ENCODE assay signal across 20 cellular contexts in the genomic region with DNA sequence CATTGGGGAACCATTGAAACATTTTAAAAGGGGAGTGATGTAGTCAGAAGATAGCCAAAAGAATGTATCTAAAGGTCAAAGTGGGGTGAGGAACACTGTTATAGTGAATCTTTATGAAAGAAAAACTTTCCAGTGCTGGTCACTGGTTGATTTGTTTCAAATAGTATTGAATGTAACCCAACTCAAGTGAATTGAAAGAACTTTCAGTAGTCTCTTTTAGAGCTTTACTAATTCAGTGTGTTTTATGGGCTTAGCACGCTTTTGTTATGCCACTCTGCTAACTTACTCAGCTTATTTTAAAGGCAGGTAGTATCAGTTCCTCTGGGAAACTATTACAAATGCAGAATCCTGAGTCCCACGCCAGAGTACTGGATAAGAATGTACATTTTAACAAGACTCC. TPM values are rescaled to one million over a fixed set of nuclear protein-coding genes. Genes with fewer than 3 reads are reported as not detected.
"Had no signal": no experiment of that assay in that cellular context is flagged by ENCODE, and none has a peak within 500 bp of the region (broad histone marks: within the 10 kb centered on the region; RNA-seq: fewer than 3 reads in every experiment).

No MANE protein-coding gene starts in this region.

- H3K4me3 ChIP-seq: body of pancreas, left ventricle myocardium inferior, stomach, testis, upper lobe of left lung had no signal

- H3K9me3 Mint-ChIP-seq: activated CD4-positive, alpha-beta memory T cell treated with anti-CD3 and anti-CD28 coated beads, Interleukin-2, amount 10 ng/mL, durations not matched to agents 7 days and 5 days; activated T-cell treated with anti-CD3 and anti-CD28 coated beads, Interleukin-2, amount 50 U/mL, for 72 hours; memory B cell had no signal

- FAIRE-seq: colon, keratinocyte had no signal

- H3K4me3 Mint-ChIP-seq: activated CD4-positive, alpha-beta memory T cell treated with anti-CD3 and anti-CD28 coated beads, Interleukin-2, amount 10 ng/mL, durations not matched to agents 7 days and 5 days; activated naive CD8-positive, alpha-beta T cell; activated T-cell treated with anti-CD3 and anti-CD28 coated beads, Interleukin-2, amount 50 U/mL, for 72 hours; memory B cell; naive thymus-derived CD8-positive, alpha-beta T cell had no signal

- H3K27ac ChIP-seq: body of pancreas, left ventricle myocardium inferior, neutrophil, stomach, testis, upper lobe of left lung had no signal

- ATAC-seq: activated T-cell treated with anti-CD3 and anti-CD28 coated beads, Interleukin-2, amount 50 U/mL, for 72 hours; body of pancreas; naive thymus-derived CD8-positive, alpha-beta T cell had no signal

- H3K4me1 ChIP-seq: body of pancreas, left ventricle myocardium inferior, stomach, testis, upper lobe of left lung had no signal

- H3K27ac Mint-ChIP-seq: activated CD4-positive, alpha-beta memory T cell treated with anti-CD3 and anti-CD28 coated beads, Interleukin-2, amount 10 ng/mL, durations not matched to agents 7 days and 5 days; activated naive CD8-positive, alpha-beta T cell; activated T-cell treated with anti-CD3 and anti-CD28 coated beads, Interleukin-2, amount 50 U/mL, for 72 hours; memory B cell; naive thymus-derived CD8-positive, alpha-beta T cell had no signal

- H3K36me3 Mint-ChIP-seq: activated naive CD8-positive, alpha-beta T cell; memory B cell had no signal

- H3K4me1 Mint-ChIP-seq: activated CD4-positive, alpha-beta memory T cell treated with anti-CD3 and anti-CD28 coated beads, Interleukin-2, amount 10 ng/mL, durations not matched to agents 7 days and 5 days; memory B cell had no signal

- H3K36me3 ChIP-seq: left ventricle myocardium inferior, neutrophil, stomach, upper lobe of left lung had no signal

- H3K9me3 ChIP-seq: body of pancreas, neutrophil, stomach, testis, upper lobe of left lung had no signal

- DNase-seq: activated CD4-positive, alpha-beta memory T cell treated with anti-CD3 and anti-CD28 coated beads, Interleukin-2, amount 10 ng/mL, durations not matched to agents 7 days and 5 days; activated CD4-positive, alpha-beta T cell treated with anti-CD3 and anti-CD28 coated beads for 4 hours; activated CD8-positive, alpha-beta memory T cell treated with anti-CD3 and anti-CD28 coated beads, Interleukin-2, amount 50 U/mL, for 4 hours; activated gamma-delta T cell treated with Interleukin-2 at 50 U/mL for 16 hours; activated T-cell treated with anti-CD3 and anti-CD28 coated beads, Interleukin-2, amount 50 U/mL, for 72 hours; amygdala; body of pancreas; caudate nucleus; erythroblast; left ventricle myocardium inferior; naive thymus-derived CD8-positive, alpha-beta T cell; stimulated activated CD4-positive, alpha-beta T cell treated with anti-CD3 and anti-CD28 coated beads, Interleukin-2, amount 100 ng/mL, for 24 hours; stomach; testis; upper lobe of left lung had no signal

- H3K27me3 ChIP-seq: body of pancreas, neutrophil, stomach, testis, upper lobe of left lung had no signal

RNA-seq across cellular contexts. Expression of a gene that starts 57.3 kb away (rescaled TPM):
- total RNA-seq: activated CD4-positive, alpha-beta memory T cell treated with anti-CD3 and anti-CD28 coated beads, Interleukin-2, amount 10 ng/mL, durations not matched to agents 7 days and 5 days; activated T-cell treated with anti-CD3 and anti-CD28 coated beads, Interleukin-2, amount 50 U/mL, for 72 hours; left ventricle myocardium inferior; naive thymus-derived CD8-positive, alpha-beta T cell had no signal
- polyA plus RNA-seq: keratinocyte; naive thymus-derived CD8-positive, alpha-beta T cell had no signal
